ENCODE assay signal across 7 cellular contexts in the genomic region with DNA sequence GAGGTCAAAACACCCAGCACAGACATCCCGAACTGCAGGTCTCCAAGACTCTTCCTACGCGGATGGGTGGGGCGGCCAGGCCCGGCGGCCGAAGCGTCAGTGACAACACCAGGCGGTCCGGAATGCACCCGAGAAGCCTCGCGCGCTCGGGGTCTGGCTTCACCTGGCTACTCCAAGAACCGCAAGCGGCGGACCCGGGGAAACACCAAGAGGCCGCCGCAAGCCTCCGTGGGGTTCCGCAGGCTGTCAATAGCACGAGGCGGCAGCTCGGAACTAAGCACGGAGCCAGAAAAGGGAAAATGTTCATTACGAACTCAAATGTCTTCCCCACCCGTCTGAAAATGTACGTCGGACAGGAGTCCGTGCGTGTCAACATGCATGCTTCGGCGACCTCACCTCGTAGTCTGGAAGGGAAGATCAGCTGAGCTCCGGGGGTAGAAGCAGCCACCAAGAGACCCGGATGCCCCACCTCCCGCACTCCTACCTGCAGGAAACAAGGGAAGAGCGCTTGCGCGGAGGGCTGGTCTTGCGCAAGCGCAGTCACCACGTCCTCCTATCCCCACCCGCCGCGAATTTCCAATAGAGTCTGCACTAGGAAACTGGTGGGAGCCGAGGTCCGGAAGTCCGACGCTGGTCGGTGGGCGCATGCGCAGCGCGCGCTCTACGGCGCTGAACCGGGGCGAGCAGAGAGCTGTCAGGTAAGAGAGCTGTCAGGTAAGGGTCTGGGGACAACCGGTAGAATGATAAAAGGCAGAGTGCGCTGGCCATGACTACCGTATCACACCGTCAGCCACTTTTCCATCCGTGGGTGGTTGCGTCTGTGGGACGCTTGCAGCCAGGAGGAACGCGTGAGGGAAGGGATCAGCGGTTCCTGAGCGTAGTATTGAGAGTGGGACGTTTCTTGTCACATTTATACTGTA. TPM values are rescaled to one million over a fixed set of nuclear protein-coding genes. Genes with fewer than 3 reads are reported as not detected.
A peak's percentile ranks its signal among the peaks of the same experiment; 100 is the strongest.
DNase-seq lines count a peak whose midpoint lies in the region; ATAC-seq and TF ChIP-seq lines count a peak whose summit lies in the region.

A gene (plus strand): TSS at position 646 of the 920 bp plus-strand sequence. CDS start 3,864 bp downstream, outside the sequence.
A gene (minus strand): TSS at position 500 of the 920 bp plus-strand sequence. CDS start 958 bp downstream, outside the sequence.

- intact Hi-C loops in sciatic nerve (cut with DNase I) = no loop called here

- ATAC-seq in GM18508 (IDR thresholded peaks at IDR 0.05; ENCODE audit: insufficient read depth, unreplicated experiment) (peak; percentile 51), HG02981 (IDR thresholded peaks at IDR 0.05; ENCODE audit: unreplicated experiment) (peak; percentile 84), sciatic nerve (peak; percentile 99)

- DNase-seq in NCI-H2029 (lab: John Stamatoyannopoulos, UW) (peak; percentile 95), T-helper 9 cell (peak; percentile 84), astrocyte of the spinal cord (ENCODE audit: low read depth, low spot score) (peak; percentile 97), iPS DF 19.7 (ENCODE audit: low read depth, low spot score) (peak; percentile 92), sciatic nerve (ENCODE audit: low spot score) (peak; percentile 95)

- in situ Hi-C loops in astrocyte of the spinal cord (cut with HindIII; ENCODE audit: low sequenced_read_pairs) = no loop called here

- TF ChIP-seq CTCF in astrocyte of the spinal cord (IDR thresholded peaks at IDR 0.05; ENCODE audit: low read depth, low read length) = no peak

- peak within 1 kb of the TSS; percentile 98 for H3K4me3 ChIP-seq in astrocyte of the spinal cord (ENCODE audit: low read depth, low read length)

RNA-seq across cellular contexts. Expression of the first gene that starts in this region (rescaled TPM):
- 8.9 TPM for total RNA-seq in sciatic nerve

RNA-seq across cellular contexts. Expression of the second gene that starts in this region (rescaled TPM):
- 25.7 TPM for total RNA-seq in sciatic nerve

Comparison
In these comparisons a context has a peak if more than half of its experiments do, and no peak if none do; other contexts are left out.
1. Peak in every context shown above with its lines: DNase-seq, ATAC-seq and H3K4me3 ChIP-seq.